1 cellular context compared by ENCODE assay signal in genomic region chr9:95014917-95015316, GRCh38.
TF ChIP-seq lines count a peak whose summit lies in the region.

No MANE protein-coding gene starts in this region.

TF ChIP-seq in GM12878, 131 proteins besides CTCF, POLR2A, EP300 and RAD21 (continued from another document):
- TF ChIP-seq HSF1 (IDR thresholded peaks at IDR 0.05; ENCODE audit: low read depth, low read length) (no peak), ATF7 (IDR thresholded peaks at IDR 0.05; ENCODE audit: low read depth) (no peak), GABPA (IDR thresholded peaks at IDR 0.05; ENCODE audit: low read depth) (no peak), ZNF274 (IDR thresholded peaks at IDR 0.05; ENCODE audit: insufficient read depth, insufficient read length) (no peak), POLR2AphosphoS2 (IDR thresholded peaks at IDR 0.05; ENCODE audit: low read depth, low read length) (no peak), BACH1 (IDR thresholded peaks at IDR 0.05; ENCODE audit: borderline replicate concordance) (no peak), E4F1 (IDR thresholded peaks at IDR 0.05; ENCODE audit: borderline replicate concordance, partially characterized antibody) (no peak), RBBP5 (conservative IDR thresholded peaks at IDR 0.05) (no peak), ZNF622 (IDR thresholded peaks at IDR 0.05) (no peak)
